Comparison of ENCODE assay signal across 9 cellular contexts in the genomic region with DNA sequence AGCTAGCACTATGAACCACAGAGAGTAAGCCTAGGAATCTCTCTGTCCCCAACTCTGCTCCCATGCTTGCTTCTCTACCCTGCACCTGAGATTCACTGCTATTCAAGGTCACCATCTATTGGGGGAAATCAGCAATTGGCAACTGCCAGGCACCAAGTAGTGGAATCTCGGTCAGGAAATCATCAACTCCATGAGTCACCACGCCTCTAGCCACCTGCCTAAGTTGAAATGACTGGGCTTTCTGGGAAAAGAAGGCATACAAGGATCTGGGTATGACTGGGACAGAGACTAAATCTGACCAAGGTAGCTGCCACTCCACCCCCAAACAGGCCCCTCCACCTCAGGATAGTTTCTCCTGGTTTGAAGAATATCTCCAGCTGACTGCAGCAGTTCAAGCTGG.
A peak's percentile ranks its signal among the peaks of the same experiment; 100 is the strongest.
DNase-seq lines count a peak whose midpoint lies in the region; ATAC-seq, FAIRE-seq and TF ChIP-seq lines count a peak whose summit lies in the region.
"Had no signal": no experiment of that assay in that cellular context is flagged by ENCODE, and none has a peak within 500 bp of the region (broad histone marks: within the 10 kb centered on the region; RNA-seq: fewer than 3 reads in every experiment).

No MANE protein-coding gene starts in this region.

- intact Hi-C loops in kidney (cut with DNase I) (no loop called here), prostate gland (cut with DNase I) (no loop called here)

- DNase-seq in GM10266 (ENCODE audit: extremely low spot score) (no peak), H4 (ENCODE audit: low spot score) (peak; percentile 42), RPMI7951 (ENCODE audit: low read depth) (peak; percentile 71), kidney (no peak), NCI-H510A treated with DMSO at 0.1 percent for 48 hours (lab: John Stamatoyannopoulos, UW) (no peak), Kasumi-1 (lab: John Stamatoyannopoulos, UW) (no peak), prostate gland (ENCODE audit: low spot score) (no peak)
- DNase-seq: PC-9 had no signal

- H3K9ac ChIP-seq in kidney (ENCODE audit: low read length in 2 of 2): no peak overlapping the region

- H3K4me3 ChIP-seq in kidney (ENCODE audit: low read length in 2 of 2) (no peak overlapping the region), prostate gland (no peak overlapping the region)
- H3K4me3 ChIP-seq: PC-9 had no signal

- no peak for TF ChIP-seq POLR2A in prostate gland (IDR thresholded peaks at IDR 0.05)

- FAIRE-seq in kidney (lab: Jason Lieb, UNC): no peak

- no peaks in the 10 kb centered on the region for H3K27me3 ChIP-seq in prostate gland (replicated peaks; ENCODE audit: insufficient read depth)

- TF ChIP-seq CTCF in GM10266 (IDR thresholded peaks at IDR 0.05; ENCODE audit: control insufficient read depth, insufficient read depth, low read depth, missing control alignments) (peak; percentile 27), kidney (IDR thresholded peaks at IDR 0.05; ENCODE audit: borderline replicate concordance, extremely low read depth, insufficient read depth) (peak; percentile 16), prostate gland (IDR thresholded peaks at IDR 0.05) (no peak)

- no peaks in the 10 kb centered on the region for H3K4me1 ChIP-seq in kidney (ENCODE audit: control insufficient read depth in 1 of 2, insufficient read depth in 1 of 2, low read depth in 1 of 2, low read length in 2 of 2)
- no peaks in the 10 kb centered on the region for H3K4me1 ChIP-seq in prostate gland (replicated peaks)

- H3K9me3 ChIP-seq in kidney (ENCODE audit: control insufficient read depth in 1 of 2, low read length in 2 of 2) (no peaks in the 10 kb centered on the region), prostate gland (no peaks in the 10 kb centered on the region)

- 93% methylated on average over 2 of the region's 2 CpGs for WGBS in prostate gland

- H3K27ac ChIP-seq in kidney (ENCODE audit: low read depth in 2 of 2, low read length in 2 of 2) (no peak overlapping the region), prostate gland (no peak overlapping the region)

- H3K36me3 ChIP-seq in kidney (ENCODE audit: control insufficient read depth in 1 of 2, insufficient read depth in 2 of 2, low read length in 2 of 2): no peaks in the 10 kb centered on the region
- H3K36me3 ChIP-seq in prostate gland: no peaks in the 10 kb centered on the region

- ATAC-seq in GM18517 (IDR thresholded peaks at IDR 0.05; ENCODE audit: unreplicated experiment): no peak

Comparison
In these comparisons a context has a peak if more than half of its experiments do, and no peak if none do; other contexts are left out.
1. DNase-seq: peak in H4 (single experiment) and RPMI7951 (single experiment); none in GM10266 (single experiment), kidney (single experiment), NCI-H510A treated with DMSO at 0.1 percent for 48 hours (single experiment), Kasumi-1 (0 of 2) and prostate gland (single experiment).
2. CTCF ChIP-seq: peak in GM10266 (single experiment) and kidney (single experiment); none in prostate gland (0 of 4).